Comparison of ENCODE assay signal across 9 cellular contexts in genomic region chr1:203663820-203664219, GRCh38. TPM values are rescaled to one million over a fixed set of nuclear protein-coding genes. Genes with fewer than 3 reads are reported as not detected.
DNase-seq lines count a peak whose midpoint lies in the region; ATAC-seq and TF ChIP-seq lines count a peak whose summit lies in the region.
"Had no signal": no experiment of that assay in that cellular context is flagged by ENCODE, and none has a peak within 500 bp of the region (broad histone marks: within the 10 kb centered on the region; RNA-seq: fewer than 3 reads in every experiment).

No MANE protein-coding gene starts in this region.

- H3K9me3 Mint-ChIP-seq in activated T-cell treated with anti-CD3 and anti-CD28 coated beads, Interleukin-2, amount 50 U/mL, for 4 hours = no peaks in the 10 kb centered on the region

- no peaks in the 10 kb centered on the region for H3K27me3 Mint-ChIP-seq in activated T-cell treated with anti-CD3 and anti-CD28 coated beads, Interleukin-2, amount 50 U/mL, for 4 hours (ENCODE audit: low read depth)
- H3K27me3 Mint-ChIP-seq in T-helper 17 cell = no peaks in the 10 kb centered on the region

- H3K27me3 ChIP-seq in foreskin keratinocyte = no peaks in the 10 kb centered on the region
- no peaks in the 10 kb centered on the region for H3K27me3 ChIP-seq in stomach

- H3K4me1 ChIP-seq in foreskin keratinocyte (peaks cover 25% of the 10 kb centered on the region), stomach (peaks cover 17 to 85% (median 60%) of the 10 kb centered on the region in 4 donors)

- no peak overlapping the region for H3K4me3 ChIP-seq in stomach

- no peak for DNase-seq in activated T-cell treated with anti-CD3 and anti-CD28 coated beads, Interleukin-2, amount 50 U/mL, for 4 hours
- DNase-seq in activated T-cell treated with anti-CD3 and anti-CD28 coated beads, Interleukin-2, amount 50 U/mL, for 1 hour = no peak
- DNase-seq in T-helper 17 cell = no peak
- peak in 1 of 2 donors; percentile 64 for DNase-seq in foreskin keratinocyte
- no peak for DNase-seq in stomach
- no peak for DNase-seq in SK-N-DZ (ENCODE audit: low spot score)
- DNase-seq: stimulated activated CD8-positive, alpha-beta memory T cell treated with anti-CD3 and anti-CD28 coated beads, Interleukin-4, amount 100 ng/mL, for 48 hours had no signal

- ATAC-seq in activated T-cell treated with anti-CD3 and anti-CD28 coated beads, Interleukin-2, amount 50 U/mL, for 4 hours = peak; percentile 70 to 73
- ATAC-seq in T-helper 17 cell = peak; percentile 38
- ATAC-seq in foreskin keratinocyte = peak; percentile 22
- ATAC-seq in GM18907 (IDR thresholded peaks at IDR 0.05; ENCODE audit: unreplicated experiment) = no peak
- no peak for ATAC-seq in HG02885 (IDR thresholded peaks at IDR 0.05; ENCODE audit: poor library complexity, unreplicated experiment)

- H3K9me3 ChIP-seq in T-helper 17 cell (ENCODE audit: control insufficient read depth, low read length, poor library complexity, severe bottlenecking) (no peaks in the 10 kb centered on the region), stomach (no peaks in the 10 kb centered on the region)

- TF ChIP-seq CTCF in foreskin keratinocyte (conservative IDR thresholded peaks at IDR 0.05) (no peak), stomach (IDR thresholded peaks at IDR 0.05) (no peak)

- 88 to 100% (median 97%) methylated on average over 2 of the region's 2 CpGs for WGBS in stomach, 5 donors

- H3K36me3 Mint-ChIP-seq in activated T-cell treated with anti-CD3 and anti-CD28 coated beads, Interleukin-2, amount 50 U/mL, for 4 hours (ENCODE audit: insufficient read depth) = peaks cover 13% of the 10 kb centered on the region
- H3K36me3 Mint-ChIP-seq in T-helper 17 cell (ENCODE audit: low read depth) = peaks cover 7% of the 10 kb centered on the region

- peak overlapping the region; percentile 96 for H3K27ac ChIP-seq in foreskin keratinocyte
- H3K27ac ChIP-seq in stomach = peak overlapping the region in 4 of 5 donors; percentile 50 to 87 (median 69)

- H3K4me3 Mint-ChIP-seq in activated T-cell treated with anti-CD3 and anti-CD28 coated beads, Interleukin-2, amount 50 U/mL, for 4 hours = no peak overlapping the region
- peak overlapping the region; percentile 39 for H3K4me3 Mint-ChIP-seq in T-helper 17 cell

- H3K27ac Mint-ChIP-seq in T-helper 17 cell = peak overlapping the region; percentile 70

- intact Hi-C loops in stomach (cut with DNase I; ENCODE audit: low total_unique reads) = no loop called here

- no peak for TF ChIP-seq EP300 in stomach (IDR thresholded peaks at IDR 0.05)

- H3K36me3 ChIP-seq in stomach = no peaks in the 10 kb centered on the region

- no peak for TF ChIP-seq POLR2A in stomach (IDR thresholded peaks at IDR 0.05)

- H3K4me1 Mint-ChIP-seq in activated T-cell treated with anti-CD3 and anti-CD28 coated beads, Interleukin-2, amount 50 U/mL, for 4 hours (ENCODE audit: low read depth) = peaks cover 74% of the 10 kb centered on the region
- peaks cover 68% of the 10 kb centered on the region for H3K4me1 Mint-ChIP-seq in T-helper 17 cell

RNA-seq across cellular contexts. Expression of gene ATP2B4, which starts 37.2 kb away (rescaled TPM):
- 10 to 100 TPM in 2 of 3 donors, 1 to 10 TPM in 1; 6.1 to 17.0 (median 12.1) TPM for total RNA-seq in activated T-cell treated with anti-CD3 and anti-CD28 coated beads, Interleukin-2, amount 50 U/mL, for 4 hours
- total RNA-seq in T-helper 17 cell (10 to 100 TPM; 92.5 to 99.2 TPM), foreskin keratinocyte (71.9 and 82.3 TPM in 2 replicates), stomach (100 to 1,000 TPM in 2 of 5 donors, 10 to 100 TPM in 3; 38.5 to 353 (median 78.2) TPM)
- polyA plus RNA-seq in foreskin keratinocyte (21.2 and 22.1 TPM in 2 replicates), stomach (10 to 100 TPM in 1 of 3 donors, 1 to 10 TPM in 2; 4.4 to 23.6 (median 4.8) TPM)
- polyA plus RNA-seq in SK-N-DZ (2014; cell fraction: cytosol; rRNA removed) = 0.83 and 0.96 TPM in 2 replicates
- polyA plus RNA-seq in SK-N-DZ (2014; cell fraction: nucleus; rRNA removed) = 0.80 and 0.92 TPM in 2 replicates

Comparison
In these comparisons a context has a peak if more than half of its experiments do, and no peak if none do; other contexts are left out.
1. ATAC-seq: peak in activated T-cell treated with anti-CD3 and anti-CD28 coated beads, Interleukin-2, amount 50 U/mL, for 4 hours (2 of 2), T-helper 17 cell (single experiment) and foreskin keratinocyte (single experiment); none in GM18907 (single experiment) and HG02885 (single experiment).